8 cellular contexts compared by ENCODE assay signal in genomic region chr10:11345224-11346054, GRCh38.
DNase-seq lines count a peak whose midpoint lies in the region; ATAC-seq lines count a peak whose summit lies in the region.

No MANE protein-coding gene starts in this region.

- H3K4me1 Mint-ChIP-seq in activated naive CD8-positive, alpha-beta T cell treated with anti-CD3 and anti-CD28 coated beads, Interleukin-2, amount 10 ng/mL, durations not matched to agents 7 days and 5 days, result peaks cover 8% of the 10 kb centered on the region
- H3K4me1 Mint-ChIP-seq in naive B cell, result peaks cover 8 to 25% (median 14%) of the 10 kb centered on the region in 3 donors

- H3K36me3 Mint-ChIP-seq in activated naive CD8-positive, alpha-beta T cell treated with anti-CD3 and anti-CD28 coated beads, Interleukin-2, amount 10 ng/mL, durations not matched to agents 7 days and 5 days, result no peaks in the 10 kb centered on the region
- H3K36me3 Mint-ChIP-seq in naive B cell, result peaks cover 0 to 11% of the 10 kb centered on the region in 2 donors

- POLR2A ChIA-PET in activated naive CD8-positive, alpha-beta T cell treated with anti-CD3 and anti-CD28 coated beads, Interleukin-2, amount 10 ng/mL, durations not matched to agents 7 days and 5 days (lab: Charles Lee), result no interaction called here

- H3K4me3 Mint-ChIP-seq in activated naive CD8-positive, alpha-beta T cell treated with anti-CD3 and anti-CD28 coated beads, Interleukin-2, amount 10 ng/mL, durations not matched to agents 7 days and 5 days, result peak overlapping the region; percentile 57
- H3K4me3 Mint-ChIP-seq in naive B cell, result peak overlapping the region in 5 of 8 donors; percentile 20 to 64 (median 48)

- DNase-seq in COLO829 (ENCODE audit: low spot score) (peak; percentile 10), Kasumi-1 (lab: John Stamatoyannopoulos, UW) (peak; percentile 88 to 92), naive B cell (peak; percentile 27), left lobe of liver (ENCODE audit: low spot score) (no peak)
- DNase-seq in activated naive CD8-positive, alpha-beta T cell treated with anti-CD3 and anti-CD28 coated beads, Interleukin-2, amount 10 ng/mL, durations not matched to agents 7 days and 5 days, result no peak
- no peak for DNase-seq in stimulated activated naive CD4-positive, alpha-beta T cell treated with Interleukin-2 at 50 U/mL for 16 hours (lab: John Stamatoyannopoulos, UW)

- H3K9me3 Mint-ChIP-seq in activated naive CD8-positive, alpha-beta T cell treated with anti-CD3 and anti-CD28 coated beads, Interleukin-2, amount 10 ng/mL, durations not matched to agents 7 days and 5 days, result peaks cover 2% of the 10 kb centered on the region
- peaks cover 0 to 7% (median 2%) of the 10 kb centered on the region in 7 donors for H3K9me3 Mint-ChIP-seq in naive B cell

- ATAC-seq in GM19463 (IDR thresholded peaks at IDR 0.05; ENCODE audit: unreplicated experiment), result peak; percentile 81
- ATAC-seq in activated naive CD8-positive, alpha-beta T cell treated with anti-CD3 and anti-CD28 coated beads, Interleukin-2, amount 10 ng/mL, durations not matched to agents 7 days and 5 days (ENCODE audit: low read depth), result peak; percentile 26
- peak; percentile 79 to 81 for ATAC-seq in naive B cell (ENCODE audit: low read depth in 2 of 2)
- ATAC-seq in left lobe of liver, result no peak
- no peak for ATAC-seq in HG02970 (IDR thresholded peaks at IDR 0.05; ENCODE audit: low FRiP score, unreplicated experiment)

- H3K27me3 Mint-ChIP-seq in activated naive CD8-positive, alpha-beta T cell treated with anti-CD3 and anti-CD28 coated beads, Interleukin-2, amount 10 ng/mL, durations not matched to agents 7 days and 5 days, result peaks cover 10% of the 10 kb centered on the region
- peaks cover 0 to 4% (median 0%) of the 10 kb centered on the region in 3 donors for H3K27me3 Mint-ChIP-seq in naive B cell

- no peak overlapping the region for H3K27ac Mint-ChIP-seq in activated naive CD8-positive, alpha-beta T cell treated with anti-CD3 and anti-CD28 coated beads, Interleukin-2, amount 10 ng/mL, durations not matched to agents 7 days and 5 days
- H3K27ac Mint-ChIP-seq in naive B cell, result peak overlapping the region in 1 of 6 donors; percentile 47

Comparison
In these comparisons a context has a peak if more than half of its experiments do, and no peak if none do; other contexts are left out.
1. DNase-seq: peak in COLO829 (single experiment), Kasumi-1 (2 of 2) and naive B cell (single experiment); none in activated naive CD8-positive, alpha-beta T cell treated with anti-CD3 and anti-CD28 coated beads, Interleukin-2, amount 10 ng/mL, durations not matched to agents 7 days and 5 days (single experiment), left lobe of liver (single experiment) and stimulated activated naive CD4-positive, alpha-beta T cell treated with Interleukin-2 at 50 U/mL for 16 hours (single experiment).
2. ATAC-seq: peak in GM19463 (single experiment), activated naive CD8-positive, alpha-beta T cell treated with anti-CD3 and anti-CD28 coated beads, Interleukin-2, amount 10 ng/mL, durations not matched to agents 7 days and 5 days (single experiment) and naive B cell (2 of 2); none in left lobe of liver (single experiment) and HG02970 (single experiment).